ENCODE assay signal across 8 cellular contexts in the genomic region with DNA sequence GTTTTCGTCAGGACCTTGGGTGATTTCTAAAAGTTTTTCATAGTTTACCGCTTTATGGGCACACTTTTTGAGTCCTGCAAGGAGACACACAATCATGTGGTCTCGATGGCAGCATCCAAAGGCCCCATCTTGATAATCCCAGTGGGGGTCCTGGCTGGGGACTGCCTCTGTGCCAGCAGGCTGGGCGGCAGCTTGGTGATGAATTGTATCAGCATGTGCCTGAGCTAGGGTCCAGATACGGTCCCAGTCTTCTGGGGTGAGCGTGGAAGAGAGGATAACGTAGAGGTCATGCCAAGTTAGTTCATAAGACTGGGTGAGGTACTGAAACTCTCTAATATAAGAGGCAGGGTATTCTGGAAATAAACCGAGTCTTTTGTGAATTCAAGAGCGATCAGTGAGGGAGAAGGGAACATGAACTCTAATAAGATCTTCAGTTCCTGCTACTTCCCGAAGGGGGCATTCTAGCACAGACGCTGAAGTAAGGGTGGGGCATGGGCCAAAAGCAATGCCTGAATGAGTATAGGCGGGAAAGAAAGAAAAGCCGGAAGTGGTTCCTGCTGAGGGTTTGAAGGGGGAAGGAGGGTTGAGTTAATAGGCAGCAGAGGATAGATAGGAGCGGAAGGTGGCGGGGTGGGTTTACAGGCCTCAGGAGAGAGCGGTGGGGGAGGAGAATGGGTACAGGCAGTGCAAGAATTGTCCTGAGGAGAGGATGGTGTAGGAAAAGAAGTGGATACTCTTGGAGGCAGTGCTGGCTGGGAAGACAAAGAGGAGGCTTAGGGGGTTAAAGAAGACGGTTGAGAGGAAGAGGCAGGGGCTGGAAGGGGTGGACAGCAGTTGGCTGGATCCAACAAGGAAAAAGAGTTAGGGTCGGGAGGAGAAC. TPM values are rescaled to one million over a fixed set of nuclear protein-coding genes. Genes with fewer than 3 reads are reported as not detected.
DNase-seq lines count a peak whose midpoint lies in the region; ATAC-seq and TF ChIP-seq lines count a peak whose summit lies in the region.

No MANE protein-coding gene starts in this region.

- POLR2A ChIA-PET in AG04449 (lab: Yijun Ruan, JAX) = no interaction called here

- H3K36me3 ChIP-seq in MG63 = no peaks in the 10 kb centered on the region
- H3K36me3 ChIP-seq in neuron (ENCODE audit: insufficient read depth, low read length) = no peaks in the 10 kb centered on the region
- H3K36me3 ChIP-seq in stomach smooth muscle (ENCODE audit: control insufficient read depth in 2 of 2, insufficient read depth in 2 of 2, low read length in 2 of 2) = no peaks in the 10 kb centered on the region

- H3K9me3 ChIP-seq in MG63 = no peaks in the 10 kb centered on the region
- H3K9me3 ChIP-seq in neuron (ENCODE audit: low read length) = peaks cover 5% of the 10 kb centered on the region
- H3K9me3 ChIP-seq in stomach smooth muscle (ENCODE audit: control insufficient read depth in 2 of 2, low read length in 2 of 2) = no peaks in the 10 kb centered on the region

- peak overlapping the region; percentile 67 for H2AFZ ChIP-seq in neuron (ENCODE audit: low read depth, low read length)

- CTCF ChIA-PET in AG04449 (lab: Yijun Ruan, JAX) = interaction anchor here (0.9 to 1.4 kb wide), 3 partner anchors 8 to 15 kb away, joined by 3 to 4 read pairs (median 4); no protein-coding TSS in a partner anchor

- H3K27me3 ChIP-seq in MG63 = no peaks in the 10 kb centered on the region
- no peaks in the 10 kb centered on the region for H3K27me3 ChIP-seq in foreskin keratinocyte
- no peaks in the 10 kb centered on the region for H3K27me3 ChIP-seq in neuron (ENCODE audit: insufficient read depth, low read length)
- no peaks in the 10 kb centered on the region for H3K27me3 ChIP-seq in stomach smooth muscle (ENCODE audit: control insufficient read depth in 1 of 2, insufficient read depth in 2 of 2, low read length in 2 of 2)

- TF ChIP-seq CTCF in AG04449 (IDR thresholded peaks at IDR 0.05; ENCODE audit: insufficient read depth, low read length, missing control alignments) = peak; percentile 65
- TF ChIP-seq CTCF in foreskin keratinocyte (conservative IDR thresholded peaks at IDR 0.05) = peak; percentile 99

- H3K4me1 ChIP-seq in foreskin keratinocyte = peaks cover 3% of the 10 kb centered on the region
- peaks cover 6% of the 10 kb centered on the region for H3K4me1 ChIP-seq in neuron (ENCODE audit: insufficient read depth, low read length)
- H3K4me1 ChIP-seq in stomach smooth muscle (ENCODE audit: control insufficient read depth, insufficient read depth, low read length) = peaks cover 7% of the 10 kb centered on the region

- TF ChIP-seq POLR2A in GM19099 (IDR thresholded peaks at IDR 0.05; ENCODE audit: extremely low read depth, insufficient read length, low read depth) (peak; percentile 50), Raji (IDR thresholded peaks at IDR 0.05; ENCODE audit: insufficient read depth, low read depth, low read length) (peak; percentile 49)

- H3K27ac ChIP-seq in foreskin keratinocyte = no peak overlapping the region
- no peak overlapping the region for H3K27ac ChIP-seq in stomach smooth muscle (ENCODE audit: low read length)

- H3K4me3 ChIP-seq in AG04449 (ENCODE audit: low read depth, low read length) (no peak overlapping the region), MG63 (no peak overlapping the region), neuron (ENCODE audit: low read length) (no peak overlapping the region), stomach smooth muscle (ENCODE audit: low read length in 2 of 2) (peak overlapping the region; percentile 40 to 55)

- ATAC-seq in foreskin keratinocyte = peak; percentile 77

- H3K9ac ChIP-seq in stomach smooth muscle (ENCODE audit: low read length in 2 of 2) = peak overlapping the region; percentile 21 to 56

- DNase-seq in AG04449 (ENCODE audit: low read depth, low spot score) (peak; percentile 33), MG63 (peak; percentile 86), foreskin keratinocyte (peak; percentile 60 to 77)
- DNase-seq in activated T-helper 9 cell treated with anti-CD3 and anti-CD28 coated beads, Interleukin-2, amount 50 U/mL, for 16 hours (ENCODE audit: low read depth) = peak; percentile 28

RNA-seq across cellular contexts. Expression of gene ERVH48-1, which starts 1.6 kb away (rescaled TPM):
- total RNA-seq in MG63 (2014; rRNA removed; shearing (Covaris generic); ENCODE audit: low replicate concordance) = not detected in 2 replicates
- total RNA-seq in foreskin keratinocyte = not detected in 2 replicates
- 0.03 TPM in 1 of 2 replicates, not detected in the other for polyA plus RNA-seq in foreskin keratinocyte

RNA-seq across cellular contexts. Expression of gene NDUFV3, which starts 30.7 kb away (rescaled TPM):
- 72.1 and 78.1 TPM in 2 replicates for total RNA-seq in MG63 (2014; rRNA removed; shearing (Covaris generic); ENCODE audit: low replicate concordance)
- total RNA-seq in foreskin keratinocyte = 42.3 and 45.6 TPM in 2 replicates
- polyA plus RNA-seq in foreskin keratinocyte = 30.1 and 32.8 TPM in 2 replicates

RNA-seq across cellular contexts. Expression of gene WDR4, which starts 44.5 kb away (rescaled TPM):
- total RNA-seq in MG63 (2014; rRNA removed; shearing (Covaris generic); ENCODE audit: low replicate concordance) = 18.9 and 59.2 TPM in 2 replicates
- total RNA-seq in foreskin keratinocyte = 26.1 and 30.7 TPM in 2 replicates
- 24.6 and 33.9 TPM in 2 replicates for polyA plus RNA-seq in foreskin keratinocyte

RNA-seq across cellular contexts. Expression of gene PKNOX1, which starts 50.6 kb away (rescaled TPM):
- total RNA-seq in MG63 (2014; rRNA removed; shearing (Covaris generic); ENCODE audit: low replicate concordance) = 29.6 and 35.9 TPM in 2 replicates
- total RNA-seq in foreskin keratinocyte = 13.9 and 14.8 TPM in 2 replicates
- 11.1 and 11.2 TPM in 2 replicates for polyA plus RNA-seq in foreskin keratinocyte

Comparison
In these comparisons a context has a peak if more than half of its experiments do, and no peak if none do; other contexts are left out.
1. DNase-seq: peak in every context shown above with its lines; median percentile 86 in MG63; 68 in foreskin keratinocyte; 33 in AG04449; 28 in activated T-helper 9 cell treated with anti-CD3 and anti-CD28 coated beads, Interleukin-2, amount 50 U/mL, for 16 hours.
2. H3K4me3 ChIP-seq: peak in stomach smooth muscle (2 of 2); none in AG04449 (single experiment), MG63 (single experiment) and neuron (single experiment).